Comparison of ENCODE assay signal across 25 cellular contexts in the genomic region with DNA sequence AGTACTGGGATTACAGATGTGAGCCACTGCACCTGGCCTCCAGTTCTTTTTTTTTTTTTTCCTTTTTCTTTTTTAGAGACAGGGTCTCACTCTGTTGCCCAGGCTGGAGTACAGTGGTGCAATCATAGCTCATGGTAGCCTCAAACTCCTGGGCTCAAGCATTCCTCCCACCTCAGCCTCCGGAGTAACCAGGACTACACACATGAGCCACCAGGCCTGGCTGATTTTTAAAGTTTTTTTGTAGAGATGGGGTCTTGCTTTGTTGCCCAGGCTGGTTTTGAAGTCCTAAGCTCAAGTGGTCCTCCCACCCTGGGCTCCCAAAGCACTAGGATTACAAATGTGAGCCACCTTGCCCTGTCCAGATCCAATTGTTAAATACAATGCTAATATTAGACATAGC. TPM values are rescaled to one million over a fixed set of nuclear protein-coding genes. Genes with fewer than 3 reads are reported as not detected.
DNase-seq lines count a peak whose midpoint lies in the region; ATAC-seq and TF ChIP-seq lines count a peak whose summit lies in the region.
"Had no signal": no experiment of that assay in that cellular context is flagged by ENCODE, and none has a peak within 500 bp of the region (broad histone marks: within the 10 kb centered on the region; RNA-seq: fewer than 3 reads in every experiment).

No MANE protein-coding gene starts in this region.

- no peak for DNase-seq in activated CD8-positive, alpha-beta memory T cell treated with anti-CD3 and anti-CD28 coated beads, Interleukin-2, amount 10 ng/mL, durations not matched to agents 7 days and 5 days
- no peak for DNase-seq in activated CD8-positive, alpha-beta memory T cell treated with anti-CD3 and anti-CD28 coated beads for 24 hours
- DNase-seq in activated CD8-positive, alpha-beta T cell treated with anti-CD3 and anti-CD28 coated beads, Interleukin-2, amount 10 ng/mL, durations not matched to agents 7 days and 5 days: no peak
- DNase-seq in psoas muscle (no peak), DMS114 treated with DMSO at 0.1 percent for 48 hours (lab: John Stamatoyannopoulos, UW; ENCODE audit: unreplicated experiment) (no peak), NAMALWA (ENCODE audit: low spot score) (no peak)
- DNase-seq: 8988T; activated CD4-positive, alpha-beta T cell treated with anti-CD3 and anti-CD28 coated beads, Interleukin-2, amount 10 ng/mL, durations not matched to agents 7 days and 5 days; activated naive CD8-positive, alpha-beta T cell treated with anti-CD3 and anti-CD28 coated beads, Interleukin-2, amount 10 ng/mL, durations not matched to agents 7 days and 5 days; cortex of kidney; head of caudate nucleus; HFFc6; IMR-90; NCI-H1930; NCI-H446 treated with DMSO at 0.1 percent for 48 hours; stimulated activated naive CD8-positive, alpha-beta T cell treated with anti-CD3 and anti-CD28 coated beads, Interleukin-15, amount 100 ng/mL, for 72 hours; SW 1271 had no signal

- no peaks in the 10 kb centered on the region for H3K27me3 Mint-ChIP-seq in activated CD8-positive, alpha-beta memory T cell treated with anti-CD3 and anti-CD28 coated beads, Interleukin-2, amount 10 ng/mL, durations not matched to agents 7 days and 5 days
- H3K27me3 Mint-ChIP-seq in IgD-negative memory B cell: no peaks in the 10 kb centered on the region
- H3K27me3 Mint-ChIP-seq in activated CD8-positive, alpha-beta T cell treated with anti-CD3 and anti-CD28 coated beads, Interleukin-2, amount 10 ng/mL, durations not matched to agents 7 days and 5 days (ENCODE audit: low read depth): no peaks in the 10 kb centered on the region
- H3K27me3 Mint-ChIP-seq: activated CD4-positive, alpha-beta T cell treated with anti-CD3 and anti-CD28 coated beads, Interleukin-2, amount 10 ng/mL, durations not matched to agents 7 days and 5 days; activated naive CD8-positive, alpha-beta T cell treated with anti-CD3 and anti-CD28 coated beads, Interleukin-2, amount 10 ng/mL, durations not matched to agents 7 days and 5 days; brain; stimulated activated naive CD8-positive, alpha-beta T cell treated with anti-CD3 and anti-CD28 coated beads, Interleukin-15, amount 100 ng/mL, for 72 hours; type B pancreatic cell had no signal

- H3K4me1 ChIP-seq in psoas muscle: peaks cover 42% of the 10 kb centered on the region

- H3K27ac ChIP-seq in psoas muscle: peak overlapping the region; percentile 41
- H3K27ac ChIP-seq: HL-60 had no signal

- H3K4me3 Mint-ChIP-seq in activated CD8-positive, alpha-beta memory T cell treated with anti-CD3 and anti-CD28 coated beads, Interleukin-2, amount 10 ng/mL, durations not matched to agents 7 days and 5 days: no peak overlapping the region
- H3K4me3 Mint-ChIP-seq in IgD-negative memory B cell: peak overlapping the region in 1 of 4 donors; percentile 7
- no peak overlapping the region for H3K4me3 Mint-ChIP-seq in activated CD8-positive, alpha-beta T cell treated with anti-CD3 and anti-CD28 coated beads, Interleukin-2, amount 10 ng/mL, durations not matched to agents 7 days and 5 days
- H3K4me3 Mint-ChIP-seq: activated CD4-positive, alpha-beta T cell treated with anti-CD3 and anti-CD28 coated beads, Interleukin-2, amount 10 ng/mL, durations not matched to agents 7 days and 5 days; brain; HFFc6; stimulated activated naive CD8-positive, alpha-beta T cell treated with anti-CD3 and anti-CD28 coated beads, Interleukin-15, amount 100 ng/mL, for 72 hours; type B pancreatic cell had no signal

- no peaks in the 10 kb centered on the region for H3K9me3 Mint-ChIP-seq in activated CD8-positive, alpha-beta memory T cell treated with anti-CD3 and anti-CD28 coated beads, Interleukin-2, amount 10 ng/mL, durations not matched to agents 7 days and 5 days (ENCODE audit: low read depth)
- no peaks in the 10 kb centered on the region for H3K9me3 Mint-ChIP-seq in IgD-negative memory B cell
- no peaks in the 10 kb centered on the region for H3K9me3 Mint-ChIP-seq in activated CD8-positive, alpha-beta T cell treated with anti-CD3 and anti-CD28 coated beads, Interleukin-2, amount 10 ng/mL, durations not matched to agents 7 days and 5 days (ENCODE audit: insufficient read depth)
- H3K9me3 Mint-ChIP-seq: activated CD4-positive, alpha-beta T cell treated with anti-CD3 and anti-CD28 coated beads, Interleukin-2, amount 10 ng/mL, durations not matched to agents 7 days and 5 days; activated naive CD8-positive, alpha-beta T cell treated with anti-CD3 and anti-CD28 coated beads, Interleukin-2, amount 10 ng/mL, durations not matched to agents 7 days and 5 days; brain; HFFc6; stimulated activated naive CD8-positive, alpha-beta T cell treated with anti-CD3 and anti-CD28 coated beads, Interleukin-15, amount 100 ng/mL, for 72 hours; type B pancreatic cell had no signal

- no peak overlapping the region for H3K4me3 ChIP-seq in psoas muscle

- H3K4me1 Mint-ChIP-seq in activated CD8-positive, alpha-beta memory T cell treated with anti-CD3 and anti-CD28 coated beads, Interleukin-2, amount 10 ng/mL, durations not matched to agents 7 days and 5 days: peaks cover 43% of the 10 kb centered on the region
- peaks cover 30 to 41% (median 37%) of the 10 kb centered on the region in 3 donors for H3K4me1 Mint-ChIP-seq in IgD-negative memory B cell
- H3K4me1 Mint-ChIP-seq in activated CD8-positive, alpha-beta T cell treated with anti-CD3 and anti-CD28 coated beads, Interleukin-2, amount 10 ng/mL, durations not matched to agents 7 days and 5 days (ENCODE audit: low read depth): peaks cover 41% of the 10 kb centered on the region

- WGBS in psoas muscle, 3 donors: 94 to 96% (median 94%) methylated on average over 1 of the region's 1 CpG

- intact Hi-C loops in psoas muscle (cut with DNase I): loop anchor here in 1 of 2 donors (5.0 kb wide), 1 partner anchor 46 kb away; no protein-coding TSS in a partner anchor

- H3K36me3 Mint-ChIP-seq in activated CD8-positive, alpha-beta memory T cell treated with anti-CD3 and anti-CD28 coated beads, Interleukin-2, amount 10 ng/mL, durations not matched to agents 7 days and 5 days: peaks cover 14% of the 10 kb centered on the region
- H3K36me3 Mint-ChIP-seq in IgD-negative memory B cell: peaks cover 2% of the 10 kb centered on the region
- H3K36me3 Mint-ChIP-seq in activated CD8-positive, alpha-beta T cell treated with anti-CD3 and anti-CD28 coated beads, Interleukin-2, amount 10 ng/mL, durations not matched to agents 7 days and 5 days (ENCODE audit: low read depth): peaks cover 36% of the 10 kb centered on the region

- H3K27ac Mint-ChIP-seq in activated CD8-positive, alpha-beta memory T cell treated with anti-CD3 and anti-CD28 coated beads, Interleukin-2, amount 10 ng/mL, durations not matched to agents 7 days and 5 days: peak overlapping the region; percentile 91
- H3K27ac Mint-ChIP-seq in IgD-negative memory B cell: peak overlapping the region; percentile 33 to 95 (median 82)
- H3K27ac Mint-ChIP-seq in activated CD8-positive, alpha-beta T cell treated with anti-CD3 and anti-CD28 coated beads, Interleukin-2, amount 10 ng/mL, durations not matched to agents 7 days and 5 days: peak overlapping the region; percentile 87
- H3K27ac Mint-ChIP-seq: HFFc6 had no signal

- CTCF ChIA-PET in activated CD8-positive, alpha-beta memory T cell treated with anti-CD3 and anti-CD28 coated beads, Interleukin-2, amount 10 ng/mL, durations not matched to agents 7 days and 5 days (lab: Charles Lee): interaction anchor here (1.2 to 7.5 kb wide), 7 partner anchors 13 to 94 kb away, joined by 3 to 66 read pairs (median 7); no protein-coding TSS in a partner anchor
- CTCF ChIA-PET in activated CD8-positive, alpha-beta T cell treated with anti-CD3 and anti-CD28 coated beads, Interleukin-2, amount 10 ng/mL, durations not matched to agents 7 days and 5 days (lab: Charles Lee): interaction anchor here (0.7 to 6.4 kb wide), 5 partner anchors 34 to 88 kb away, joined by 3 to 55 read pairs (median 3); a partner anchor contains a TSS

- ATAC-seq in activated CD8-positive, alpha-beta memory T cell treated with anti-CD3 and anti-CD28 coated beads, Interleukin-2, amount 10 ng/mL, durations not matched to agents 7 days and 5 days: no peak
- no peak for ATAC-seq in activated CD8-positive, alpha-beta T cell treated with anti-CD3 and anti-CD28 coated beads, Interleukin-2, amount 10 ng/mL, durations not matched to agents 7 days and 5 days
- ATAC-seq in psoas muscle (no peak), GM21423 (IDR thresholded peaks at IDR 0.05; ENCODE audit: unreplicated experiment) (no peak)

- H3K36me3 ChIP-seq in psoas muscle (ENCODE audit: insufficient read depth in 1 of 2, low read depth in 1 of 2): peaks cover 0 to 30% of the 10 kb centered on the region in 2 donors

- H3K27me3 ChIP-seq in psoas muscle (ENCODE audit: insufficient read depth in 3 of 3, low read length in 2 of 3): no peaks in the 10 kb centered on the region
- H3K27me3 ChIP-seq: BE2C had no signal

- H3K9me3 ChIP-seq in psoas muscle: no peaks in the 10 kb centered on the region
- H3K9me3 ChIP-seq: BE2C had no signal

- TF ChIP-seq CTCF in psoas muscle (IDR thresholded peaks at IDR 0.05): no peak

- POLR2A ChIA-PET in activated CD8-positive, alpha-beta T cell treated with anti-CD3 and anti-CD28 coated beads, Interleukin-2, amount 10 ng/mL, durations not matched to agents 7 days and 5 days (lab: Charles Lee): interaction anchor here (0.6 to 4.5 kb wide), 2 partner anchors 13 to 116 kb away, joined by 3 to 33 read pairs; no protein-coding TSS in a partner anchor

RNA-seq across cellular contexts. Expression of a gene that starts 13.6 kb away (rescaled TPM):
- 10 to 100 TPM; 48.5 to 58.6 TPM for total RNA-seq in activated CD8-positive, alpha-beta memory T cell treated with anti-CD3 and anti-CD28 coated beads, Interleukin-2, amount 10 ng/mL, durations not matched to agents 7 days and 5 days
- polyA plus RNA-seq in IgD-negative memory B cell: 25.2 TPM
- total RNA-seq in activated CD8-positive, alpha-beta T cell treated with anti-CD3 and anti-CD28 coated beads, Interleukin-2, amount 10 ng/mL, durations not matched to agents 7 days and 5 days: 10 to 100 TPM; 56.9 to 58.0 TPM
- 10 to 100 TPM; 17.7 to 34.5 (median 27.0) TPM for total RNA-seq in psoas muscle
- 10 to 100 TPM; 33.2 to 43.5 (median 42.8) TPM for polyA plus RNA-seq in psoas muscle

RNA-seq across cellular contexts. Expression of a gene that starts 16.6 kb away (rescaled TPM):
- total RNA-seq in activated CD8-positive, alpha-beta memory T cell treated with anti-CD3 and anti-CD28 coated beads, Interleukin-2, amount 10 ng/mL, durations not matched to agents 7 days and 5 days: 100 to 1,000 TPM; 108 to 115 TPM
- 157 TPM for polyA plus RNA-seq in IgD-negative memory B cell
- 100 to 1,000 TPM in 1 of 2 experiments, 10 to 100 TPM in 1; 96.9 to 105 TPM for total RNA-seq in activated CD8-positive, alpha-beta T cell treated with anti-CD3 and anti-CD28 coated beads, Interleukin-2, amount 10 ng/mL, durations not matched to agents 7 days and 5 days
- 10 to 100 TPM; 32.1 to 67.3 (median 52.6) TPM for total RNA-seq in psoas muscle
- 10 to 100 TPM; 40.2 to 73.6 (median 48.6) TPM for polyA plus RNA-seq in psoas muscle

RNA-seq across cellular contexts. Expression of a gene that starts 30.1 kb away (rescaled TPM):
- under 1 TPM in 1 of 2 experiments, not detected in 1; 0.35 TPM for total RNA-seq in activated CD8-positive, alpha-beta memory T cell treated with anti-CD3 and anti-CD28 coated beads, Interleukin-2, amount 10 ng/mL, durations not matched to agents 7 days and 5 days
- polyA plus RNA-seq in IgD-negative memory B cell: not detected
- not detected for total RNA-seq in activated CD8-positive, alpha-beta T cell treated with anti-CD3 and anti-CD28 coated beads, Interleukin-2, amount 10 ng/mL, durations not matched to agents 7 days and 5 days
- total RNA-seq in psoas muscle: under 1 TPM in 1 of 4 donors, not detected in 3; 0.19 TPM
- polyA plus RNA-seq in psoas muscle: under 1 TPM in 2 of 3 donors, not detected in 1; 0.03 to 0.04 TPM
- total RNA-seq: IMR-90, liver, osteocyte had no signal
- polyA plus RNA-seq: IMR-90, liver had no signal

RNA-seq across cellular contexts. Expression of a gene that starts 33.3 kb away (rescaled TPM):
- 10 to 100 TPM; 52.8 to 59.0 TPM for total RNA-seq in activated CD8-positive, alpha-beta memory T cell treated with anti-CD3 and anti-CD28 coated beads, Interleukin-2, amount 10 ng/mL, durations not matched to agents 7 days and 5 days
- 43.0 TPM for polyA plus RNA-seq in IgD-negative memory B cell
- 10 to 100 TPM; 55.7 to 56.7 TPM for total RNA-seq in activated CD8-positive, alpha-beta T cell treated with anti-CD3 and anti-CD28 coated beads, Interleukin-2, amount 10 ng/mL, durations not matched to agents 7 days and 5 days
- 10 to 100 TPM; 37.6 to 61.2 (median 43.2) TPM for total RNA-seq in psoas muscle
- polyA plus RNA-seq in psoas muscle: 10 to 100 TPM; 26.4 to 50.5 (median 38.9) TPM

RNA-seq across cellular contexts. Expression of a gene that starts 43.9 kb away (rescaled TPM):
- total RNA-seq in activated CD8-positive, alpha-beta memory T cell treated with anti-CD3 and anti-CD28 coated beads, Interleukin-2, amount 10 ng/mL, durations not matched to agents 7 days and 5 days: not detected
- not detected for polyA plus RNA-seq in IgD-negative memory B cell
- 1 to 10 TPM in 1 of 2 experiments, under 1 TPM in 1; 0.47 to 1.0 TPM for total RNA-seq in activated CD8-positive, alpha-beta T cell treated with anti-CD3 and anti-CD28 coated beads, Interleukin-2, amount 10 ng/mL, durations not matched to agents 7 days and 5 days
- under 1 TPM in 2 of 4 donors, not detected in 2; 0.36 to 0.66 TPM for total RNA-seq in psoas muscle
- not detected for polyA plus RNA-seq in psoas muscle
- total RNA-seq: HFFc6, IMR-90, osteocyte had no signal
- polyA plus RNA-seq: IMR-90, liver had no signal
